1 cellular context compared by ENCODE assay signal in genomic region chr20:33817411-33817810, GRCh38.
TF ChIP-seq lines count a peak whose summit lies in the region.

No MANE protein-coding gene starts in this region.

TF ChIP-seq in HEK293T, 16 proteins besides CTCF, POLR2A, EP300 and RAD21 (continued from another document):
- TF ChIP-seq CTBP1 (IDR thresholded peaks at IDR 0.05; ENCODE audit: borderline replicate concordance) (no peak), FOXK2 (IDR thresholded peaks at IDR 0.05) (no peak), SUZ12 (IDR thresholded peaks at IDR 0.05) (no peak)
